ENCODE assay signal across 11 cellular contexts in genomic region chr13:97328222-97328790, GRCh38.
A peak's percentile ranks its signal among the peaks of the same experiment; 100 is the strongest.
DNase-seq lines count a peak whose midpoint lies in the region; ATAC-seq and TF ChIP-seq lines count a peak whose summit lies in the region.
"Had no signal": no experiment of that assay in that cellular context is flagged by ENCODE, and none has a peak within 500 bp of the region (broad histone marks: within the 10 kb centered on the region; RNA-seq: fewer than 3 reads in every experiment).

No MANE protein-coding gene starts in this region.

- H3K4me1 Mint-ChIP-seq in stimulated activated naive CD8-positive, alpha-beta T cell treated with anti-CD3 and anti-CD28 coated beads, Interleukin-15, amount 100 ng/mL, for 72 hours: peaks cover 7% of the 10 kb centered on the region
- peaks cover 21 to 30% (median 27%) of the 10 kb centered on the region in 3 donors for H3K4me1 Mint-ChIP-seq in T-cell

- H3K27me3 ChIP-seq in HUES48 (ENCODE audit: control insufficient read depth, insufficient read depth, low read length) (no peaks in the 10 kb centered on the region), testis (no peaks in the 10 kb centered on the region)
- H3K27me3 ChIP-seq: neutrophil had no signal

- H3K27ac Mint-ChIP-seq in stimulated activated naive CD8-positive, alpha-beta T cell treated with anti-CD3 and anti-CD28 coated beads, Interleukin-15, amount 100 ng/mL, for 72 hours: no peak overlapping the region
- no peak overlapping the region for H3K27ac Mint-ChIP-seq in T-cell

- no peak for TF ChIP-seq CTCF in testis (IDR thresholded peaks at IDR 0.05)

- peaks cover 18% of the 10 kb centered on the region for H3K4me1 ChIP-seq in HUES48 (ENCODE audit: control insufficient read depth, insufficient read depth, low read length)
- H3K4me1 ChIP-seq in testis: peaks cover 9% of the 10 kb centered on the region

- peak overlapping the region; percentile 58; the same call in 1 of the 2 replicates for H3K9ac ChIP-seq in HUES48 (ENCODE audit: low read depth, low read length)

- H3K27ac ChIP-seq in HUES48 (ENCODE audit: low read depth, low read length) (peak overlapping the region; percentile 89), testis (peak overlapping the region in 1 of 2 donors; percentile 5)
- H3K27ac ChIP-seq: neutrophil, VCaP had no signal

- no peak for ATAC-seq in stimulated activated naive CD8-positive, alpha-beta T cell treated with anti-CD3 and anti-CD28 coated beads, Interleukin-15, amount 100 ng/mL, for 72 hours
- ATAC-seq in GM21825 (IDR thresholded peaks at IDR 0.05; ENCODE audit: unreplicated experiment): no peak
- no peak for ATAC-seq in T-cell (replicated peaks in 1 of 4)
- ATAC-seq: stimulated activated naive CD8-positive, alpha-beta T cell treated with anti-CD3 and anti-CD28 coated beads, Interleukin-15, Interleukin-2, amounts not matched to agents 100 U/mL and 50 U/mL, for 24 hours had no signal

- 42 to 55% methylated on average over 10 to 12 of the region's 12 CpGs for WGBS in testis, 2 donors

- H3K9me3 ChIP-seq in HUES48 (ENCODE audit: control insufficient read depth, insufficient read depth, low read length): no peaks in the 10 kb centered on the region
- no peaks in the 10 kb centered on the region for H3K9me3 ChIP-seq in testis
- H3K9me3 ChIP-seq: neutrophil had no signal

- no peak overlapping the region for H3K4me3 Mint-ChIP-seq in stimulated activated naive CD8-positive, alpha-beta T cell treated with anti-CD3 and anti-CD28 coated beads, Interleukin-15, amount 100 ng/mL, for 72 hours
- H3K4me3 Mint-ChIP-seq in T-cell: no peak overlapping the region

- no peaks in the 10 kb centered on the region for H3K27me3 Mint-ChIP-seq in stimulated activated naive CD8-positive, alpha-beta T cell treated with anti-CD3 and anti-CD28 coated beads, Interleukin-15, amount 100 ng/mL, for 72 hours
- no peaks in the 10 kb centered on the region for H3K27me3 Mint-ChIP-seq in T-cell

- no peaks in the 10 kb centered on the region for H3K9me3 Mint-ChIP-seq in stimulated activated naive CD8-positive, alpha-beta T cell treated with anti-CD3 and anti-CD28 coated beads, Interleukin-15, amount 100 ng/mL, for 72 hours
- H3K9me3 Mint-ChIP-seq in T-cell: no peaks in the 10 kb centered on the region

- TF ChIP-seq POLR2A in testis (IDR thresholded peaks at IDR 0.05): no peak

- no peak overlapping the region for H3K4me3 ChIP-seq in HUES48 (ENCODE audit: low read depth, low read length)
- no peak overlapping the region for H3K4me3 ChIP-seq in testis

- POLR2A ChIA-PET in T-cell (lab: Charles Lee): interaction anchor here in 1 of 2 donors (0.5 kb wide), 1 partner anchor 14 kb away, joined by 3 read pairs; no protein-coding TSS in a partner anchor

- intact Hi-C loops in testis (cut with DNase I; ENCODE audit: low total_unique reads): no loop called here

- peak; percentile 79 for DNase-seq in dermis blood vessel endothelial cell
- DNase-seq in iris pigment epithelial cell (ENCODE audit: low read depth): peak; percentile 59
- peak; percentile 41 for DNase-seq in testis
- no peak for DNase-seq in stimulated activated naive CD8-positive, alpha-beta T cell treated with anti-CD3 and anti-CD28 coated beads, Interleukin-15, amount 100 ng/mL, for 72 hours
- no peak for DNase-seq in effector CD8-positive, alpha-beta T cell (lab: John Stamatoyannopoulos, UW)
- DNase-seq in T-cell: no peak
- DNase-seq: stimulated activated naive CD8-positive, alpha-beta T cell treated with anti-CD3 and anti-CD28 coated beads, Interleukin-15, Interleukin-2, amounts not matched to agents 100 U/mL and 50 U/mL, for 24 hours had no signal

- peaks cover 29% of the 10 kb centered on the region for H3K36me3 Mint-ChIP-seq in T-cell

- H3K36me3 ChIP-seq in HUES48 (ENCODE audit: control insufficient read depth, insufficient read depth, low read length) (no peaks in the 10 kb centered on the region), testis (ENCODE audit: low read depth, missing control alignments) (no peaks in the 10 kb centered on the region)
- H3K36me3 ChIP-seq: neutrophil had no signal

- CTCF ChIA-PET in T-cell (lab: Charles Lee): interaction anchor here (0.5 to 0.7 kb wide), 3 partner anchors 72 to 217 kb away, joined by 3 to 14 read pairs (median 7); no protein-coding TSS in a partner anchor

Comparison
In these comparisons a context has a peak if more than half of its experiments do, and no peak if none do; other contexts are left out.
1. DNase-seq: peak in dermis blood vessel endothelial cell (single experiment), iris pigment epithelial cell (single experiment) and testis (single experiment); none in stimulated activated naive CD8-positive, alpha-beta T cell treated with anti-CD3 and anti-CD28 coated beads, Interleukin-15, amount 100 ng/mL, for 72 hours (0 of 2), effector CD8-positive, alpha-beta T cell (single experiment) and T-cell (0 of 34).